Comparison of ENCODE assay signal across 22 cellular contexts in the genomic region with DNA sequence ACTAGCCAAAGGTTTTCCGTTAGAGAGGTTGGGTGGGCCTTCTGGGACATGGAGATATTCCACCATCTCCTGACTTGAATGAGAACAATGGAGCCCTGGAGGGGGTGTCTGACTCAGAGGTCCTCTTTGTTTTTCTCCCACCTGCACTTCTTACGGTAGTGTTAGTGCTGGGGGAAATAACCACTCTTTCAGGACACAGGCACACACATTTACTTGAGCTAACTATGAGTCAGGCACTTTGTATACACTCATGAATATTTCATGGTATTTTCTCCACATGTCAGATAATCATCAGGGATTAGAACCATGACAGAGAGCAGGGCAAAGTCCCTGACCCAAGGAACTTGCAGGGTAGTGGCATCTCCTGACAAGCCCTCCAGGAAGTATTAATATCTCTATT.
"Had no signal": no experiment of that assay in that cellular context is flagged by ENCODE, and none has a peak within 500 bp of the region (broad histone marks: within the 10 kb centered on the region; RNA-seq: fewer than 3 reads in every experiment).

No MANE protein-coding gene starts in this region.

- DNase-seq: activated CD4-positive, alpha-beta T cell treated with anti-CD3 and anti-CD28 coated beads, Interleukin-2, amount 10 ng/mL, durations not matched to agents 24 days and 14 days; activated CD4-positive, CD25-positive, alpha-beta regulatory T cell; activated CD8-positive, alpha-beta memory T cell treated with anti-CD3 and anti-CD28 coated beads for 24 hours; activated CD8-positive, alpha-beta memory T cell treated with anti-CD3 and anti-CD28 coated beads, Interleukin-2, amount 50 U/mL, for 48 hours; activated effector memory CD4-positive, alpha-beta T cell treated with Interleukin-2 at 50 U/mL for 16 hours; activated naive CD4-positive, alpha-beta T cell treated with anti-CD3 and anti-CD28 coated beads, Interleukin-2, amount 50 U/mL, for 16 hours; activated T-cell treated with anti-CD3 and anti-CD28 coated beads, Interleukin-2, amount 50 U/mL, for 48 hours; aorta; cerebellar nuclear complex; cortex of kidney; effector CD4-positive, alpha-beta T cell; heart right ventricle; left cardiac atrium; mesenchymal stem cell; naive thymus-derived CD4-positive, alpha-beta T cell; stimulated activated CD4-positive, alpha-beta T cell treated with anti-CD3 and anti-CD28 coated beads, Interleukin-12 subunit alpha, Interleukin-12 subunit beta, amount 100 ng/mL, for 4 hours; stimulated activated CD4-positive, alpha-beta T cell treated with anti-CD3 and anti-CD28 coated beads, Interleukin-1b, Interleukin-23, amount 100 ng/mL, for 48 hours; stimulated activated CD8-positive, alpha-beta memory T cell treated with anti-CD3 and anti-CD28 coated beads, Interleukin-4, amount 100 ng/mL, for 48 hours; stimulated activated naive CD4-positive, alpha-beta T cell; T1000; thyroid gland had no signal

- ATAC-seq: gastroesophageal sphincter; heart right ventricle; left cardiac atrium; naive thymus-derived CD4-positive, alpha-beta T cell had no signal
